ENCODE assay signal across 1 cellular context in the genomic region with DNA sequence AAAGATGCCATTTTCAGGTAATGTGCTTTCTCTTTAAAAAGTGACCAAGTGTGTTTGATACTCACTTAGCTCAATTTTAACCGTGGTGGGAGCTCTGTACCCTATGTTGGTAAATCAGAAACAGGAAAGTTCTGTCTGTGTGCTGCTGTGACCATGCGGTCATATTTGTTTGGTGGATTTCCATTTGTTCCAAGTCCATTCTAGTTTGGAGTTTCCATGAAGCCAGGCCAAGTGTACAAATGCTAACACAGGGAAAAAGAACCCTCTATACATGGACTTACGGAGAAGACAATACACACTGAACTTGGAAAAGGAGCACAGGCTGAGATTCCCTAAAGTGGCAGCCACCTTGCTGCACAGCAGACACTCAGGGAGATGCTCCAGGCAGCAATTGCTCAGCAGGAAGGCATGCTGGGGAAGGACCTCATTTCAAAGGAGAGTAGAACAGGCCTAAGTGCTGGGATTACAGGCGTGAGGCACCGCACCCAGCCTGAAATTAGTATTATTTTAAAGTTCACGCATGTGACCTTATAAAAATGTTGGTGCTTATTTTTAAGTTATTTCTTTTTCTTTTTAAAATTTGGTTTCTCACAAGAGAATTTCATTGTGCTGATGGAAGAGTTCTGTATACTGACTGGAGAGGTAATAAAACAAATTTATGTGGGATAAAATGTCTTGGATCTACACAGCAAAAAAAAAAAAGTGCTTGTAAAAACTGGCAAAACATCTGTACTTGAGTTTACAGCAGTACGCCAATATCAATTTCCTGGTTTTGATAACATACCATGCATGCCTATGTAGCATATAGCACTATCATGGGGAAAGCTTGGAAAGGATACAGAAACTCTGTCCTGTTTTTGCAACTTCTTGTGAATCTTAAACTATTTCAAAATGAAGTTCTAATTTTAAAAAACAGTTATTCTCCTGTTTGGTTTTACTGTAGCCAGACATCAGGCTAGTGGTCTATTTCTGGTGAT.
TF ChIP-seq lines count a peak whose summit lies in the region.

No MANE protein-coding gene starts in this region.

TF ChIP-seq in HepG2, 621 proteins besides CTCF, POLR2A, EP300 and RAD21:
- no peak for TF ChIP-seq ZC3H13 (CRISPR knock-in tag; IDR thresholded peaks at IDR 0.05)
- TF ChIP-seq, protein P1, sequence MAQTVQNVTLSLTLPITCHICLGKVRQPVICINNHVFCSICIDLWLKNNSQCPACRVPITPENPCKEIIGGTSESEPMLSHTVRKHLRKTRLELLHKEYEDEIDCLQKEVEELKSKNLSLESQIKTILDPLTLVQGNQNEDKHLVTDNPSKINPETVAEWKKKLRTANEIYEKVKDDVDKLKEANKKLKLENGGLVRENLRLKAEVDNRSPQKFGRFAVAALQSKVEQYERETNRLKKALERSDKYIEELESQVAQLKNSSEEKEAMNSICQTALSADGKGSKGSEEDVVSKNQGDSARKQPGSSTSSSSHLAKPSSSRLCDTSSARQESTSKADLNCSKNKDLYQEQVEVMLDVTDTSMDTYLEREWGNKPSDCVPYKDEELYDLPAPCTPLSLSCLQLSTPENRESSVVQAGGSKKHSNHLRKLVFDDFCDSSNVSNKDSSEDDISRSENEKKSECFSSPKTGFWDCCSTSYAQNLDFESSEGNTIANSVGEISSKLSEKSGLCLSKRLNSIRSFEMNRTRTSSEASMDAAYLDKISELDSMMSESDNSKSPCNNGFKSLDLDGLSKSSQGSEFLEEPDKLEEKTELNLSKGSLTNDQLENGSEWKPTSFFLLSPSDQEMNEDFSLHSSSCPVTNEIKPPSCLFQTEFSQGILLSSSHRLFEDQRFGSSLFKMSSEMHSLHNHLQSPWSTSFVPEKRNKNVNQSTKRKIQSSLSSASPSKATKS (CRISPR knock-in tag; IDR thresholded peaks at IDR 0.05): no peak
- no peak for TF ChIP-seq ZNF597 (CRISPR knock-in tag; IDR thresholded peaks at IDR 0.05)
- TF ChIP-seq, protein P2, sequence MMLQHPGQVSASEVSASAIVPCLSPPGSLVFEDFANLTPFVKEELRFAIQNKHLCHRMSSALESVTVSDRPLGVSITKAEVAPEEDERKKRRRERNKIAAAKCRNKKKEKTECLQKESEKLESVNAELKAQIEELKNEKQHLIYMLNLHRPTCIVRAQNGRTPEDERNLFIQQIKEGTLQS (CRISPR knock-in tag; IDR thresholded peaks at IDR 0.05): no peak
